16 cellular contexts compared by ENCODE assay signal in the genomic region with DNA sequence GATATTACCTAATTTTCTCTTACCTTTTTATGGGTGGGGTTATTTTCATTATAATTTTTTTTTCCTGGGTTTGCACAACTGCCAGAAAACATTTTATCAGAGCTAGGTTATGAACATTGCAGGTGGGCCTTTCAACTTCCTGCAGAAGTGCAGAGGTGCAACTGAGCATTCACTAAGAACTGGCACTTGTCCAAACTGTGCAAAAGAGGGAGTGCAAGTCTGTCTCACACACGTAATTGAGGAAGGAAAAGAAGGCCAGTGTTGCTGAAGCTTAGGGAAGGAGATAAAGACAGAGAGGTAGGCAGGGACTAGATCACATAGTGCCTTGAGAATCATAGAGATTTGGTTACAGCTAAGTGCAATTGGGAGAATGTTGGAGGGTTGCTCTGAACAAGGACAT. TPM values are rescaled to one million over a fixed set of nuclear protein-coding genes. Genes with fewer than 3 reads are reported as not detected.
DNase-seq lines count a peak whose midpoint lies in the region; ATAC-seq and TF ChIP-seq lines count a peak whose summit lies in the region.
"Had no signal": no experiment of that assay in that cellular context is flagged by ENCODE, and none has a peak within 500 bp of the region (broad histone marks: within the 10 kb centered on the region; RNA-seq: fewer than 3 reads in every experiment).

No MANE protein-coding gene starts in this region.

- no peak overlapping the region for H3K27ac ChIP-seq in upper lobe of right lung
- H3K27ac ChIP-seq: breast epithelium, left ventricle myocardium inferior, tibial nerve had no signal

- intact Hi-C loops in upper lobe of right lung (cut with DNase I), result no loop called here

- TF ChIP-seq CTCF in upper lobe of right lung (IDR thresholded peaks at IDR 0.05), result no peak

- ATAC-seq in effector memory CD8-positive, alpha-beta T cell (replicated peaks), result peak; percentile 33
- ATAC-seq in upper lobe of right lung (peak; percentile 53), GM19023 (IDR thresholded peaks at IDR 0.05; ENCODE audit: unreplicated experiment) (no peak), HG03280 (IDR thresholded peaks at IDR 0.05; ENCODE audit: unreplicated experiment) (no peak)
- ATAC-seq: PC-3 had no signal

- peaks cover 8 to 21% of the 10 kb centered on the region in 2 donors for H3K4me1 Mint-ChIP-seq in effector memory CD8-positive, alpha-beta T cell (ENCODE audit: low read depth in 2 of 2)

- H3K27ac Mint-ChIP-seq in effector memory CD8-positive, alpha-beta T cell, result peak overlapping the region in 1 of 2 donors; percentile 0

- no peaks in the 10 kb centered on the region for H3K36me3 ChIP-seq in upper lobe of right lung
- H3K36me3 ChIP-seq: breast epithelium, left ventricle myocardium inferior, tibial nerve had no signal

- H3K27me3 Mint-ChIP-seq in effector memory CD8-positive, alpha-beta T cell, result no peaks in the 10 kb centered on the region

- peaks cover 4% of the 10 kb centered on the region for H3K36me3 Mint-ChIP-seq in effector memory CD8-positive, alpha-beta T cell (ENCODE audit: insufficient read depth)

- no peaks in the 10 kb centered on the region for H3K9me3 ChIP-seq in upper lobe of right lung
- H3K9me3 ChIP-seq: breast epithelium, left ventricle myocardium inferior, tibial nerve had no signal

- H3K9me3 Mint-ChIP-seq in effector memory CD8-positive, alpha-beta T cell, result no peaks in the 10 kb centered on the region

- H3K4me3 ChIP-seq in upper lobe of right lung, result no peak overlapping the region
- H3K4me3 ChIP-seq: breast epithelium, left ventricle myocardium inferior, smooth muscle cell, tibial nerve had no signal

- no peaks in the 10 kb centered on the region for H3K27me3 ChIP-seq in upper lobe of right lung
- H3K27me3 ChIP-seq: breast epithelium, tibial nerve had no signal

- peak; percentile 75 for DNase-seq in SIG-M5 treated with dmso at 0.1 percent for 504 hours (lab: John Stamatoyannopoulos, UW; ENCODE audit: unreplicated experiment)
- no peak for DNase-seq in SIG-M5 (lab: John Stamatoyannopoulos, UW)
- peak; percentile 51 for DNase-seq in NOMO-1 treated with DMSO at 0.1 percent for 48 hours (lab: John Stamatoyannopoulos, UW; ENCODE audit: unreplicated experiment)
- DNase-seq in effector memory CD8-positive, alpha-beta T cell, result peak in 2 of 3 experiments; percentile 5 to 10
- DNase-seq in upper lobe of right lung, result no peak
- DNase-seq in NCI-H187 treated with DMSO at 0.1 percent for 48 hours (lab: John Stamatoyannopoulos, UW), result no peak
- DNase-seq: activated naive CD4-positive, alpha-beta T cell; HCEC 1CT; left ventricle myocardium inferior; NCI-H2029; PC-3 had no signal

- H3K4me1 ChIP-seq in upper lobe of right lung, result peaks cover 12% of the 10 kb centered on the region
- H3K4me1 ChIP-seq: breast epithelium had no signal

- no peak overlapping the region for H3K4me3 Mint-ChIP-seq in effector memory CD8-positive, alpha-beta T cell

RNA-seq across cellular contexts. Expression of a gene that starts 14.1 kb away (rescaled TPM):
- total RNA-seq in upper lobe of right lung, result 9.9 TPM

Comparison
In these comparisons a context has a peak if more than half of its experiments do, and no peak if none do; other contexts are left out.
1. DNase-seq: peak in SIG-M5 treated with dmso at 0.1 percent for 504 hours (single experiment), NOMO-1 treated with DMSO at 0.1 percent for 48 hours (single experiment) and effector memory CD8-positive, alpha-beta T cell (2 of 3); none in SIG-M5 (single experiment), upper lobe of right lung (single experiment) and NCI-H187 treated with DMSO at 0.1 percent for 48 hours (single experiment).
2. ATAC-seq: peak in effector memory CD8-positive, alpha-beta T cell (single experiment) and upper lobe of right lung (single experiment); none in GM19023 (single experiment) and HG03280 (single experiment).